ENCODE assay signal across 2 cellular contexts in the genomic region with DNA sequence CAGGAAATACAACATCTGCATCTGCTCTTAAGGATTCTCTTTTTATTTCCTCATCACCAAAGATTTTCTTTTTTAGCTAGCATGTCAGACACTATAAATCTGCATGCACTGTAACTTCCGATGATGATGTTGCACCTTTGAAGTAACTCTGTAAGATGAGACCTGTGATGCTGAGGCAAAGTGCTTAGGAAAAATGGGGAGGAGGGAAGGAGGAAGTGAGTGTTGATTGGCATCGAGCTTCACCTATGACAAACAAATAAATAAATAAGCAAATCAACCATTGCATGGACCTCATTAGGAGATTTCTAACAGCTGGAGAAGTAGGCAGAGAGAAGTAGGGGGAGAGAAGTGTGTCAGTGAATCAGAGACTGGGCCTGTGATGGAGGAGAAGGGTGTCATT.
A peak's percentile ranks its signal among the peaks of the same experiment; 100 is the strongest.
TF ChIP-seq lines count a peak whose summit lies in the region.

No MANE protein-coding gene starts in this region.

TF ChIP-seq in GM12878, 131 proteins besides CTCF, POLR2A, EP300 and RAD21:
- TF ChIP-seq SPI1 (IDR thresholded peaks at IDR 0.05; ENCODE audit: borderline replicate concordance, insufficient read depth, low read depth, low read length) (0 out of 2 replicates have a peak, but pooled peaks have one; percentile 3), BCLAF1 (IDR thresholded peaks at IDR 0.05) (no peak), HCFC1 (IDR thresholded peaks at IDR 0.05; ENCODE audit: low read length) (no peak), SUPT20H (IDR thresholded peaks at IDR 0.05; ENCODE audit: borderline replicate concordance, control insufficient read depth, low read depth, low read length) (no peak)
- TF ChIP-seq, protein P1, sequence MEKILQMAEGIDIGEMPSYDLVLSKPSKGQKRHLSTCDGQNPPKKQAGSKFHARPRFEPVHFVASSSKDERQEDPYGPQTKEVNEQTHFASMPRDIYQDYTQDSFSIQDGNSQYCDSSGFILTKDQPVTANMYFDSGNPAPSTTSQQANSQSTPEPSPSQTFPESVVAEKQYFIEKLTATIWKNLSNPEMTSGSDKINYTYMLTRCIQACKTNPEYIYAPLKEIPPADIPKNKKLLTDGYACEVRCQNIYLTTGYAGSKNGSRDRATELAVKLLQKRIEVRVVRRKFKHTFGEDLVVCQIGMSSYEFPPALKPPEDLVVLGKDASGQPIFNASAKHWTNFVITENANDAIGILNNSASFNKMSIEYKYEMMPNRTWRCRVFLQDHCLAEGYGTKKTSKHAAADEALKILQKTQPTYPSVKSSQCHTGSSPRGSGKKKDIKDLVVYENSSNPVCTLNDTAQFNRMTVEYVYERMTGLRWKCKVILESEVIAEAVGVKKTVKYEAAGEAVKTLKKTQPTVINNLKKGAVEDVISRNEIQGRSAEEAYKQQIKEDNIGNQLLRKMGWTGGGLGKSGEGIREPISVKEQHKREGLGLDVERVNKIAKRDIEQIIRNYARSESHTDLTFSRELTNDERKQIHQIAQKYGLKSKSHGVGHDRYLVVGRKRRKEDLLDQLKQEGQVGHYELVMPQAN (conservative IDR thresholded peaks at IDR 0.05) = no peak
- TF ChIP-seq, protein P2, sequence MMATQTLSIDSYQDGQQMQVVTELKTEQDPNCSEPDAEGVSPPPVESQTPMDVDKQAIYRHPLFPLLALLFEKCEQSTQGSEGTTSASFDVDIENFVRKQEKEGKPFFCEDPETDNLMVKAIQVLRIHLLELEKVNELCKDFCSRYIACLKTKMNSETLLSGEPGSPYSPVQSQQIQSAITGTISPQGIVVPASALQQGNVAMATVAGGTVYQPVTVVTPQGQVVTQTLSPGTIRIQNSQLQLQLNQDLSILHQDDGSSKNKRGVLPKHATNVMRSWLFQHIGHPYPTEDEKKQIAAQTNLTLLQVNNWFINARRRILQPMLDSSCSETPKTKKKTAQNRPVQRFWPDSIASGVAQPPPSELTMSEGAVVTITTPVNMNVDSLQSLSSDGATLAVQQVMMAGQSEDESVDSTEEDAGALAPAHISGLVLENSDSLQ (IDR thresholded peaks at IDR 0.05) = peak; percentile 77

TF ChIP-seq in SK-N-SH, 30 proteins besides CTCF, POLR2A, EP300 and RAD21:
- no peak for TF ChIP-seq YY1 (IDR thresholded peaks at IDR 0.05; ENCODE audit: low read depth)
- TF ChIP-seq TAF1 (IDR thresholded peaks at IDR 0.05; ENCODE audit: borderline replicate concordance, low read depth, low read length) = no peak
- TF ChIP-seq SMC3 (IDR thresholded peaks at IDR 0.05; ENCODE audit: low read depth, low read length) = no peak
- no peak for TF ChIP-seq NFIC (IDR thresholded peaks at IDR 0.05; ENCODE audit: borderline replicate concordance)
- TF ChIP-seq ELF1 (IDR thresholded peaks at IDR 0.05) = no peak
- TF ChIP-seq NRF1 (IDR thresholded peaks at IDR 0.05; ENCODE audit: low read depth, low read length) = no peak
- TF ChIP-seq REST (IDR thresholded peaks at IDR 0.05; ENCODE audit: low read depth, low read length) = no peak
- TF ChIP-seq FOSL2 (IDR thresholded peaks at IDR 0.05; ENCODE audit: borderline replicate concordance, low read depth) = no peak
- no peak for TF ChIP-seq RCOR1 (IDR thresholded peaks at IDR 0.05; ENCODE audit: low read length)
- TF ChIP-seq RFX5 (IDR thresholded peaks at IDR 0.05; ENCODE audit: low read length) = no peak
- TF ChIP-seq MEF2A (IDR thresholded peaks at IDR 0.05; ENCODE audit: borderline replicate concordance, low read depth) = no peak
- TF ChIP-seq TEAD4 (IDR thresholded peaks at IDR 0.05; ENCODE audit: borderline replicate concordance, insufficient read depth) = no peak
- no peak for TF ChIP-seq FOXM1 (IDR thresholded peaks at IDR 0.05; ENCODE audit: low read depth)
- TF ChIP-seq GABPA (IDR thresholded peaks at IDR 0.05; ENCODE audit: low read depth) = no peak
- TF ChIP-seq EZH2phosphoT487 (IDR thresholded peaks at IDR 0.05; ENCODE audit: borderline replicate concordance, low read depth) = no peak
- TF ChIP-seq MXI1 (IDR thresholded peaks at IDR 0.05; ENCODE audit: low read depth, low read length) = no peak
- no peak for TF ChIP-seq CHD2 (IDR thresholded peaks at IDR 0.05; ENCODE audit: low read length, partially characterized antibody)
- TF ChIP-seq GATA2 (CRISPR knock-in tag; IDR thresholded peaks at IDR 0.05) = no peak
